Comparison of ENCODE assay signal across 17 cellular contexts in the genomic region with DNA sequence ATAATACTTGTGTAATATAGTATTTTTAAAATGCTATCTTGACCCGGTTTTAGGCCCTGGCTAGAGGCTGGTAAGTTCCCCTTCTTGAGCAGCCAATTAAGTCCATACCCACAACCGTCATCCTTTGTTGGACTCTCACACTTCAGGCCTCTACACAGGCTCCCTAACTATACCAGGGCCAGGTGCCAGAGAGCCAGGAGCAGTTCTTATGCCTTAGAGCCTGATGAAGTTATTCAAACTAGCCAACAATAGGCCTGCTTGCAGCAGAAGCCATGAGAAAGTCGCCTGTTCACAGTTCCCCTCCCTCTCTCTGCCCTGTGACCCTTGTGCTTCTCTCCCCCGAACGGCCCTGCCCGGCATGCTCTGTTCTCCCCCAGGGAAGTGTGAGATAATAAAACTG.
DNase-seq lines count a peak whose midpoint lies in the region; ATAC-seq and TF ChIP-seq lines count a peak whose summit lies in the region.
"Had no signal": no experiment of that assay in that cellular context is flagged by ENCODE, and none has a peak within 500 bp of the region (broad histone marks: within the 10 kb centered on the region; RNA-seq: fewer than 3 reads in every experiment).

No MANE protein-coding gene starts in this region.

- no peak overlapping the region for H3K4me3 Mint-ChIP-seq in stimulated activated naive CD8-positive, alpha-beta T cell treated with anti-CD3 and anti-CD28 coated beads, Interleukin-15, amount 100 ng/mL, for 72 hours
- H3K4me3 Mint-ChIP-seq: CD8-positive, alpha-beta T cell; H9 had no signal

- intact Hi-C loops in left lung (cut with DNase I) (no loop called here), testis (cut with DNase I; ENCODE audit: low total_unique reads) (no loop called here)

- H3K27me3 ChIP-seq in left lung (no peaks in the 10 kb centered on the region), testis (no peaks in the 10 kb centered on the region)
- H3K27me3 ChIP-seq: BLaER1 had no signal

- no peaks in the 10 kb centered on the region for H3K4me1 ChIP-seq in left lung
- no peaks in the 10 kb centered on the region for H3K4me1 ChIP-seq in testis
- H3K4me1 ChIP-seq: A549, BLaER1 had no signal

- no peaks in the 10 kb centered on the region for H3K9me3 Mint-ChIP-seq in stimulated activated naive CD8-positive, alpha-beta T cell treated with anti-CD3 and anti-CD28 coated beads, Interleukin-15, amount 100 ng/mL, for 72 hours
- H3K9me3 Mint-ChIP-seq: CD8-positive, alpha-beta T cell; H9 had no signal

- WGBS in testis, 2 donors, result 51 to 60% methylated on average over 6 of the region's 6 CpGs

- TF ChIP-seq POLR2A in testis (IDR thresholded peaks at IDR 0.05), result no peak

- H3K27ac ChIP-seq in VCaP (peak overlapping the region; percentile 61; the same call in 1 of the 2 replicates), left lung (no peak overlapping the region), testis (no peak overlapping the region)
- H3K27ac ChIP-seq: 22Rv1, A549, BLaER1 had no signal

- DNase-seq in NCI-H1092 treated with DMSO at 0.1 percent for 48 hours (lab: John Stamatoyannopoulos, UW) (peak; percentile 35), NCI-H1092 (lab: John Stamatoyannopoulos, UW) (no peak), left lung (peak in 1 of 2 donors; percentile 23), testis (peak; percentile 39), SIG-M5 treated with dmso at 0.1 percent for 504 hours (lab: John Stamatoyannopoulos, UW; ENCODE audit: unreplicated experiment) (no peak)
- DNase-seq in stimulated activated naive CD8-positive, alpha-beta T cell treated with anti-CD3 and anti-CD28 coated beads, Interleukin-15, amount 100 ng/mL, for 72 hours, result no peak
- DNase-seq in stimulated activated CD4-positive, alpha-beta T cell treated with anti-CD3 and anti-CD28 coated beads, Interleukin-15, amount 100 ng/mL, for 24 hours, result no peak
- DNase-seq: AML-193; Calu3; CD8-positive, alpha-beta T cell; DMS79 treated with DMSO at 0.1 percent for 48 hours; H9 had no signal

- H3K36me3 ChIP-seq in left lung (no peaks in the 10 kb centered on the region), testis (ENCODE audit: low read depth, missing control alignments) (no peaks in the 10 kb centered on the region)
- H3K36me3 ChIP-seq: BLaER1 had no signal

- H3K27me3 Mint-ChIP-seq in stimulated activated naive CD8-positive, alpha-beta T cell treated with anti-CD3 and anti-CD28 coated beads, Interleukin-15, amount 100 ng/mL, for 72 hours, result peaks cover 8% of the 10 kb centered on the region

- peak; percentile 35 for ATAC-seq in left lung
- ATAC-seq in stimulated activated naive CD8-positive, alpha-beta T cell treated with anti-CD3 and anti-CD28 coated beads, Interleukin-15, amount 100 ng/mL, for 72 hours, result no peak
- ATAC-seq: A549; CD8-positive, alpha-beta T cell; GM12878 had no signal

- H3K4me3 ChIP-seq in left lung (no peak overlapping the region), testis (no peak overlapping the region)
- H3K4me3 ChIP-seq: A549, BLaER1, GM12878 had no signal

- H3K9me3 ChIP-seq in left lung, result peaks cover 0 to 1% of the 10 kb centered on the region in 2 donors
- H3K9me3 ChIP-seq in testis, result no peaks in the 10 kb centered on the region
- H3K9me3 ChIP-seq: A549, BLaER1 had no signal

- no peak overlapping the region for H3K27ac Mint-ChIP-seq in stimulated activated naive CD8-positive, alpha-beta T cell treated with anti-CD3 and anti-CD28 coated beads, Interleukin-15, amount 100 ng/mL, for 72 hours
- H3K27ac Mint-ChIP-seq: CD8-positive, alpha-beta T cell had no signal

- TF ChIP-seq CTCF in VCaP (conservative IDR thresholded peaks at IDR 0.05), result no peak
- no peak for TF ChIP-seq CTCF in left lung (IDR thresholded peaks at IDR 0.05)
- TF ChIP-seq CTCF in testis (IDR thresholded peaks at IDR 0.05), result no peak

- no peaks in the 10 kb centered on the region for H3K4me1 Mint-ChIP-seq in stimulated activated naive CD8-positive, alpha-beta T cell treated with anti-CD3 and anti-CD28 coated beads, Interleukin-15, amount 100 ng/mL, for 72 hours

Comparison
In these comparisons a context has a peak if more than half of its experiments do, and no peak if none do; other contexts are left out.
1. DNase-seq: peak in NCI-H1092 treated with DMSO at 0.1 percent for 48 hours (single experiment) and testis (single experiment); none in NCI-H1092 (single experiment), stimulated activated naive CD8-positive, alpha-beta T cell treated with anti-CD3 and anti-CD28 coated beads, Interleukin-15, amount 100 ng/mL, for 72 hours (0 of 2), stimulated activated CD4-positive, alpha-beta T cell treated with anti-CD3 and anti-CD28 coated beads, Interleukin-15, amount 100 ng/mL, for 24 hours (single experiment) and SIG-M5 treated with dmso at 0.1 percent for 504 hours (single experiment).